In the genomic region with DNA sequence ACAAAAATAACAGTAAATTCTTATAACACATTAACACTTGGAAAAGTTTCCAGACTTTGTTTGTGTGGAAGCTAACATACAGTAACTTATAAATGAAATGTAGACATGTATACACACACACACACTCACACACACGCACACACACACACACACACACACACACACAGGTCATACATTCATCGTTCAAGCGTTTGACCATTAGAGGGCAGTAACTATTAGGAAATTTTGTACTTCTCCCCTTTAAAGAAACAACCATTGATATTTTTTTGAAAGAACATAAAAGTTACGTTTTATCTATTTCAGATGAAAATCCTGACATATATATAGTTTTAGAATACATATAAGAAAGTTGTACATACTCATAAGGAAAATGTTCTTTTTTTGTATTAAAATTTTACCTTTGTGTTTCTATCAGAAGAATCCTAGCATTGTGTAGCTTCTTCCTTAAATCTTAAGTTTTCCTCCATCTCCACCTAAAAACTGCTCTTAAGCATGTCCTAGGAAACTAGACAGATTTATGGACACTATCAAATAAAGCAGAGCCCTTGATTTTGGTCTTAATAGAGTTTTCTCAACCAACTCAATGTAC, we compare ENCODE assay signal across 8 cellular contexts. TPM values are rescaled to one million over a fixed set of nuclear protein-coding genes. Genes with fewer than 3 reads are reported as not detected.
DNase-seq lines count a peak whose midpoint lies in the region; ATAC-seq and TF ChIP-seq lines count a peak whose summit lies in the region.

No MANE protein-coding gene starts in this region.

- DNase-seq in NCI-H345 (lab: John Stamatoyannopoulos, UW): peak; percentile 35
- no peak for DNase-seq in NCI-H345 treated with DMSO at 0.1 percent for 48 hours (lab: John Stamatoyannopoulos, UW; ENCODE audit: unreplicated experiment)
- DNase-seq in NCI-H748 treated with DMSO at 0.1 percent for 48 hours (lab: John Stamatoyannopoulos, UW): peak; percentile 53
- peak; percentile 44 for DNase-seq in cerebellar cortex (ENCODE audit: low spot score)
- DNase-seq in mucosa of descending colon: peak in 1 of 3 donors; percentile 6
- no peak for DNase-seq in H7
- DNase-seq in NCI-H1048 (lab: John Stamatoyannopoulos, UW): no peak

- no peak for TF ChIP-seq CTCF in mucosa of descending colon (IDR thresholded peaks at IDR 0.05)

- H3K4me3 ChIP-seq in mucosa of descending colon (no peak overlapping the region), H7 (ENCODE audit: insufficient read depth, low read depth, low read length) (no peak overlapping the region)

- intact Hi-C loops in mucosa of descending colon (cut with DNase I, micrococcal nuclease): no loop called here

- no peaks in the 10 kb centered on the region for H3K4me1 ChIP-seq in mucosa of descending colon (ENCODE audit: low read depth)

- H3K36me3 ChIP-seq in mucosa of descending colon (ENCODE audit: low read depth): no peaks in the 10 kb centered on the region
- H3K36me3 ChIP-seq in H7 (replicated peaks; ENCODE audit: control insufficient read depth, insufficient read depth, low read length): no peaks in the 10 kb centered on the region

- ATAC-seq in HG03103 (IDR thresholded peaks at IDR 0.05; ENCODE audit: low read depth, unreplicated experiment): peak; percentile 80
- ATAC-seq in mucosa of descending colon: peak; percentile 38

- H3K27me3 ChIP-seq in H7 (ENCODE audit: control insufficient read depth, insufficient read depth, low read length): no peaks in the 10 kb centered on the region

- no peaks in the 10 kb centered on the region for H3K9me3 ChIP-seq in mucosa of descending colon

RNA-seq across cellular contexts. Expression of gene PTPRQ, which starts 29.0 kb away (rescaled TPM):
- total RNA-seq in mucosa of descending colon: under 1 TPM in 1 of 3 donors, not detected in 2; 0.16 TPM
- 0.15 and 0.21 TPM in 2 replicates for total RNA-seq in H7 (2014; rRNA removed; shearing (Covaris generic))

Comparison
In these comparisons a context has a peak if more than half of its experiments do, and no peak if none do; other contexts are left out.
1. DNase-seq: peak in NCI-H345 (single experiment), NCI-H748 treated with DMSO at 0.1 percent for 48 hours (single experiment) and cerebellar cortex (single experiment); none in NCI-H345 treated with DMSO at 0.1 percent for 48 hours (single experiment), H7 (single experiment) and NCI-H1048 (single experiment).